11 cellular contexts compared by ENCODE assay signal in the genomic region with DNA sequence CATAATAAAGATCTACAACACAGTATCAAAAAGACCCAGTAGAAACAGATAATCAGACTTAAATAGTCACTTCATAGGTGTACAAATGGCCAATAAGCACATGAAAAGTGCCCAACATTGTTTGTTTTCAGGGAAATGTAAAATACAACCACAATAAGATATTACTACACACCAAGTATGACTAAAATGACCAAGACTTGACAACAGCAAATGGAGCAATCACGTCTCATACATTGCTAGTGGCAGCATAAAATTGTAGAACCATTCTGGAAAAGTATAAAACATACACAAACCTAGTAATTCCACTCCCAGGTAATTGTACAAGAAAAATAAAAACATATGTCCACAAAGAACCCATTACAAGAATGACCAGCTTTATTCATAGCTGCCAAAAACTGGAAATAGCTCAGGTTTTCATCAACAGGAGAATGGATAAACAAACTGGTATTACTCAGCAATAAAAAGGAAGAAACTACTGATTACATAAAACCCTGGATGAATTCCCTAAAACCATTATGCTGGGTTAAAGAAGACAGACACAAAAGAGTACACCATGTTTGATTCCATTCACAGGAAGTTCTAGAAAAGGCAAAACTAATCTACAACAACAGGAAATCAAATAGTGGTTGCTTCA.
DNase-seq lines count a peak whose midpoint lies in the region; ATAC-seq, FAIRE-seq and TF ChIP-seq lines count a peak whose summit lies in the region.
"Had no signal": no experiment of that assay in that cellular context is flagged by ENCODE, and none has a peak within 500 bp of the region (broad histone marks: within the 10 kb centered on the region; RNA-seq: fewer than 3 reads in every experiment).

No MANE protein-coding gene starts in this region.

- peak overlapping the region; percentile 72 for H3K27ac Mint-ChIP-seq in activated naive CD8-positive, alpha-beta T cell
- no peak overlapping the region for H3K27ac Mint-ChIP-seq in activated naive CD8-positive, alpha-beta T cell treated with anti-CD3 and anti-CD28 coated beads, Interleukin-2, amount 50 U/mL, for 24 hours
- H3K27ac Mint-ChIP-seq in astrocyte (ENCODE audit: unreplicated experiment): no peak overlapping the region

- H4K20me1 ChIP-seq in astrocyte (ENCODE audit: insufficient read depth, low read length): peaks cover 18% of the 10 kb centered on the region

- TF ChIP-seq CTCF in astrocyte (IDR thresholded peaks at IDR 0.05; ENCODE audit: insufficient read depth, low read depth, low read length) (no peak), thyroid gland (IDR thresholded peaks at IDR 0.05) (no peak)

- peaks cover 7% of the 10 kb centered on the region for H3K4me1 ChIP-seq in astrocyte (ENCODE audit: insufficient read depth, low read length)
- peaks cover 0 to 18% of the 10 kb centered on the region in 2 donors for H3K4me1 ChIP-seq in thyroid gland
- H3K4me1 ChIP-seq: Caco-2 had no signal

- H3K4me1 Mint-ChIP-seq in activated naive CD8-positive, alpha-beta T cell (ENCODE audit: low read depth): peaks cover 28% of the 10 kb centered on the region
- H3K4me1 Mint-ChIP-seq in activated naive CD8-positive, alpha-beta T cell treated with anti-CD3 and anti-CD28 coated beads, Interleukin-2, amount 50 U/mL, for 24 hours: peaks cover 23% of the 10 kb centered on the region
- H3K4me1 Mint-ChIP-seq in astrocyte (ENCODE audit: low read depth, unreplicated experiment): no peaks in the 10 kb centered on the region

- no peaks in the 10 kb centered on the region for H3K9me3 Mint-ChIP-seq in activated naive CD8-positive, alpha-beta T cell (ENCODE audit: low read depth)
- no peaks in the 10 kb centered on the region for H3K9me3 Mint-ChIP-seq in activated naive CD8-positive, alpha-beta T cell treated with anti-CD3 and anti-CD28 coated beads, Interleukin-2, amount 50 U/mL, for 24 hours
- H3K9me3 Mint-ChIP-seq in astrocyte (ENCODE audit: unreplicated experiment): peaks cover 3% of the 10 kb centered on the region

- H3K27me3 ChIP-seq in astrocyte (ENCODE audit: insufficient read depth, low read length) (no peaks in the 10 kb centered on the region), thyroid gland (no peaks in the 10 kb centered on the region)

- 95 to 98% methylated on average over 1 of the region's 1 CpG for WGBS in thyroid gland, 2 donors

- H3K9ac ChIP-seq in astrocyte (ENCODE audit: low read length): no peak overlapping the region

- H3K4me3 ChIP-seq in astrocyte (ENCODE audit: insufficient read depth, low read depth, low read length): no peak overlapping the region
- no peak overlapping the region for H3K4me3 ChIP-seq in thyroid gland (replicated peaks in 1 of 3)

- H3K79me2 ChIP-seq in astrocyte (ENCODE audit: insufficient read depth, low read length): peaks cover 35% of the 10 kb centered on the region

- peaks cover 17% of the 10 kb centered on the region for H3K36me3 Mint-ChIP-seq in activated naive CD8-positive, alpha-beta T cell
- peaks cover 45% of the 10 kb centered on the region for H3K36me3 Mint-ChIP-seq in activated naive CD8-positive, alpha-beta T cell treated with anti-CD3 and anti-CD28 coated beads, Interleukin-2, amount 50 U/mL, for 24 hours (ENCODE audit: low read depth)
- peaks cover 12% of the 10 kb centered on the region for H3K36me3 Mint-ChIP-seq in astrocyte (ENCODE audit: low read depth, unreplicated experiment)

- H3K27me3 Mint-ChIP-seq in activated naive CD8-positive, alpha-beta T cell: no peaks in the 10 kb centered on the region
- H3K27me3 Mint-ChIP-seq in activated naive CD8-positive, alpha-beta T cell treated with anti-CD3 and anti-CD28 coated beads, Interleukin-2, amount 50 U/mL, for 24 hours: no peaks in the 10 kb centered on the region
- H3K27me3 Mint-ChIP-seq in astrocyte (ENCODE audit: low read depth, unreplicated experiment): no peaks in the 10 kb centered on the region

- no peaks in the 10 kb centered on the region for H3K9me3 ChIP-seq in astrocyte (ENCODE audit: insufficient read depth, low read depth, low read length)
- no peaks in the 10 kb centered on the region for H3K9me3 ChIP-seq in thyroid gland
- H3K9me3 ChIP-seq: Caco-2 had no signal

- H3K4me2 ChIP-seq in astrocyte (ENCODE audit: low read length): peak overlapping the region; percentile 10

- H3K36me3 ChIP-seq in astrocyte (ENCODE audit: insufficient read depth, low read length) (peaks cover 23% of the 10 kb centered on the region), thyroid gland (peaks cover 0 to 3% of the 10 kb centered on the region in 2 donors)

- H3K27ac ChIP-seq in astrocyte (ENCODE audit: low read depth, low read length) (peak overlapping the region; percentile 6), thyroid gland (peak overlapping the region; percentile 5 to 29 (median 26))

- DNase-seq in activated naive CD8-positive, alpha-beta T cell treated with anti-CD3 and anti-CD28 coated beads, Interleukin-2, amount 50 U/mL, for 24 hours: no peak
- DNase-seq in astrocyte (ENCODE audit: low read depth) (peak; percentile 78), thyroid gland (no peak)
- DNase-seq: Caco-2, NCI-H146, posterior cingulate gyrus had no signal

- FAIRE-seq in astrocyte (lab: Jason Lieb, UNC) (peak; percentile 13), islet of Langerhans (lab: Jason Lieb, UNC) (peak; percentile 13)

- H2AFZ ChIP-seq in astrocyte (ENCODE audit: low read depth, low read length): no peak overlapping the region

- intact Hi-C loops in thyroid gland (cut with DNase I): no loop called here

- no peak for ATAC-seq in activated naive CD8-positive, alpha-beta T cell treated with anti-CD3 and anti-CD28 coated beads, Interleukin-2, amount 50 U/mL, for 24 hours
- no peak for ATAC-seq in GM19023 (IDR thresholded peaks at IDR 0.05; ENCODE audit: unreplicated experiment)
- no peak for ATAC-seq in HG02884 (IDR thresholded peaks at IDR 0.05; ENCODE audit: unreplicated experiment)
- no peak for ATAC-seq in GM21515 (IDR thresholded peaks at IDR 0.05; ENCODE audit: unreplicated experiment)

- TF ChIP-seq POLR2A in thyroid gland (IDR thresholded peaks at IDR 0.05): no peak

- H3K4me3 Mint-ChIP-seq in activated naive CD8-positive, alpha-beta T cell: no peak overlapping the region
- H3K4me3 Mint-ChIP-seq in activated naive CD8-positive, alpha-beta T cell treated with anti-CD3 and anti-CD28 coated beads, Interleukin-2, amount 50 U/mL, for 24 hours: no peak overlapping the region
- H3K4me3 Mint-ChIP-seq in astrocyte (ENCODE audit: unreplicated experiment): no peak overlapping the region
